ENCODE assay signal across 24 cellular contexts in the genomic region with DNA sequence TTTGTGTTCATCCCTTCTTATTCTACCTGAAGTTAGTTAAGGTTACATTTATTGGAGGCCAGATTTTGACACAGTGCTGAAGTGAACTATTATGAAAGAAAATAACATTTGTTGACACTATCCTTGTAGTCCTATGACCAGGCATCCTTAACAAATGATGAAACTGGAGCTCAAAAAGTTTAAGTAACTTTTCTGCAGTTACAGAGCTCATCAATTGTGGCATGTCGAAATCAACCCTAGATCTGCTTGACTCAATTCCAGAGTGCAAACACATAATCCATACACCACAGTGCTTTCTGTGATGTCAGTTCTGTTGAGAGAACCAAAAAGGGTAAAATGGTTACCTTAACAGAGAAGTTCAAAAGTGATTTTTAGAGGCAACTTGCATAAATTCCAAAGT. TPM values are rescaled to one million over a fixed set of nuclear protein-coding genes. Genes with fewer than 3 reads are reported as not detected.
"Had no signal": no experiment of that assay in that cellular context is flagged by ENCODE, and none has a peak within 500 bp of the region (broad histone marks: within the 10 kb centered on the region; RNA-seq: fewer than 3 reads in every experiment).

No MANE protein-coding gene starts in this region.

- H2AFZ ChIP-seq: hepatocyte had no signal

- H3K4me2 ChIP-seq: hepatocyte had no signal

- DNase-seq: activated CD4-positive, alpha-beta memory T cell treated with anti-CD3 and anti-CD28 coated beads for 36 hours; activated CD4-positive, alpha-beta T cell treated with anti-CD3 and anti-CD28 coated beads for 48 hours; activated effector memory CD4-positive, alpha-beta T cell treated with anti-CD3 and anti-CD28 coated beads, Interleukin-2, amount 50 U/mL, for 16 hours; activated naive CD4-positive, alpha-beta T cell treated with anti-CD3 and anti-CD28 coated beads, Interleukin-2, amount 10 ng/mL, durations not matched to agents 7 days and 5 days; activated T-cell treated with anti-CD3 and anti-CD28 coated beads, Interleukin-2, amount 50 U/mL, for 72 hours; anterior cingulate cortex; body of pancreas; dermis blood vessel endothelial cell; effector CD8-positive, alpha-beta T cell; erythroblast; glutamatergic neuron; immature natural killer cell; kidney glomerular epithelial cell; left ventricle myocardium superior; retina; stimulated activated CD4-positive, alpha-beta T cell treated with anti-CD3 and anti-CD28 coated beads, Interleukin-4, amount 100 ng/mL, for 1 hour; stimulated activated naive CD4-positive, alpha-beta T cell; testis; trophoblast cell; uterus had no signal

- FAIRE-seq: frontal cortex had no signal

- H3K9me3 ChIP-seq: body of pancreas, testis, uterus had no signal

- H3K79me2 ChIP-seq: hepatocyte had no signal

- H3K27me3 ChIP-seq: body of pancreas, cardiac muscle cell, hepatocyte, testis, uterus had no signal

- H3K27ac ChIP-seq: body of pancreas, cardiac muscle cell, hepatocyte, testis, uterus had no signal

- H3K4me3 ChIP-seq: body of pancreas, cardiac muscle cell, hepatocyte, testis, uterus had no signal

- ATAC-seq: body of pancreas; left ventricle myocardium superior; natural killer cell treated with Interleukin-12 subunit alpha and Interleukin-12 subunit beta and Interleukin-15 and Interleukin-18, amount 100 ng/mL, for 72 hours had no signal

- H3K36me3 ChIP-seq: cardiac muscle cell, uterus had no signal

- H3K4me1 ChIP-seq: testis, uterus had no signal

RNA-seq across cellular contexts. Expression of a gene that starts 28.6 kb away (rescaled TPM):
- total RNA-seq: activated CD4-positive, alpha-beta memory T cell treated with anti-CD3 and anti-CD28 coated beads for 36 hours; activated T-cell treated with anti-CD3 and anti-CD28 coated beads, Interleukin-2, amount 50 U/mL, for 72 hours; natural killer cell treated with Interleukin-12 subunit alpha and Interleukin-12 subunit beta and Interleukin-15 and Interleukin-18, amount 100 ng/mL, for 72 hours had no signal
- polyA plus RNA-seq: immature natural killer cell had no signal
